Comparison of ENCODE assay signal across 17 cellular contexts in genomic region chr12:3279415-3279780, GRCh38.
A peak's percentile ranks its signal among the peaks of the same experiment; 100 is the strongest.
DNase-seq lines count a peak whose midpoint lies in the region; FAIRE-seq and TF ChIP-seq lines count a peak whose summit lies in the region.
"Had no signal": no experiment of that assay in that cellular context is flagged by ENCODE, and none has a peak within 500 bp of the region (broad histone marks: within the 10 kb centered on the region; RNA-seq: fewer than 3 reads in every experiment).

No MANE protein-coding gene starts in this region.

- H3K9ac ChIP-seq in BLaER1 (no peak overlapping the region), endodermal cell (ENCODE audit: extremely low read depth, low read length, poor library complexity, severe bottlenecking) (no peak overlapping the region), kidney (ENCODE audit: low read length in 2 of 2) (no peak overlapping the region)

- H3K27me3 ChIP-seq in BLaER1 (no peaks in the 10 kb centered on the region), endodermal cell (ENCODE audit: control insufficient read depth, insufficient read depth, low read length, poor library complexity, severe bottlenecking) (no peaks in the 10 kb centered on the region)

- H3K4me2 ChIP-seq in BLaER1, result peak overlapping the region; percentile 88

- no peaks in the 10 kb centered on the region for H3K36me3 ChIP-seq in BLaER1
- H3K36me3 ChIP-seq in endodermal cell (ENCODE audit: control insufficient read depth, insufficient read depth, low read length), result no peaks in the 10 kb centered on the region
- H3K36me3 ChIP-seq in kidney (ENCODE audit: control insufficient read depth in 1 of 2, insufficient read depth in 2 of 2, low read length in 2 of 2), result peaks cover 23 to 36% of the 10 kb centered on the region in 2 donors

- H3K9me3 Mint-ChIP-seq in endodermal cell (no peaks in the 10 kb centered on the region), neural crest cell (no peaks in the 10 kb centered on the region)
- H3K9me3 Mint-ChIP-seq: CD4-positive, CD25-positive, alpha-beta regulatory T cell; CD8-positive, alpha-beta memory T cell; H9 had no signal

- no peak for DNase-seq in endodermal cell
- no peak for DNase-seq in neural crest cell (ENCODE audit: low read depth, low spot score)
- DNase-seq in urothelium cell line (ENCODE audit: low spot score), result no peak
- no peak for DNase-seq in kidney
- no peak for DNase-seq in middle frontal gyrus (ENCODE audit: extremely low spot score, low spot score)
- DNase-seq in GM13977 (ENCODE audit: low spot score), result no peak
- DNase-seq: 8988T; CD4-positive, CD25-positive, alpha-beta regulatory T cell; CD8-positive, alpha-beta memory T cell; COR-L47; H9 had no signal

- no peaks in the 10 kb centered on the region for H3K27me3 Mint-ChIP-seq in endodermal cell (ENCODE audit: insufficient read depth)
- no peaks in the 10 kb centered on the region for H3K27me3 Mint-ChIP-seq in neural crest cell (ENCODE audit: low read depth)

- H3K4me3 ChIP-seq in BLaER1 (no peak overlapping the region), endodermal cell (ENCODE audit: low read length) (no peak overlapping the region), kidney (ENCODE audit: low read length in 2 of 2) (no peak overlapping the region)

- peaks cover 86% of the 10 kb centered on the region for H3K4me1 ChIP-seq in BLaER1
- no peaks in the 10 kb centered on the region for H3K4me1 ChIP-seq in endodermal cell (ENCODE audit: control insufficient read depth, insufficient read depth, low read length)
- H3K4me1 ChIP-seq in kidney (ENCODE audit: control insufficient read depth in 1 of 2, insufficient read depth in 1 of 2, low read depth in 1 of 2, low read length in 2 of 2), result peaks cover 0 to 5% of the 10 kb centered on the region in 2 donors

- H3K9me3 ChIP-seq in BLaER1 (no peaks in the 10 kb centered on the region), endodermal cell (ENCODE audit: control insufficient read depth, low read length) (no peaks in the 10 kb centered on the region), kidney (ENCODE audit: control insufficient read depth in 1 of 2, low read length in 2 of 2) (no peaks in the 10 kb centered on the region)

- H3K4me1 Mint-ChIP-seq in endodermal cell, result peaks cover 7% of the 10 kb centered on the region
- H3K4me1 Mint-ChIP-seq in neural crest cell, result peaks cover 4% of the 10 kb centered on the region

- TF ChIP-seq CTCF in endodermal cell (conservative IDR thresholded peaks at IDR 0.05) (no peak), neural crest cell (conservative IDR thresholded peaks at IDR 0.05) (no peak), kidney (IDR thresholded peaks at IDR 0.05; ENCODE audit: borderline replicate concordance, extremely low read depth, insufficient read depth) (no peak), GM13977 (IDR thresholded peaks at IDR 0.05; ENCODE audit: extremely low read depth, insufficient read depth, missing control alignments) (no peak)

- no peak overlapping the region for H3K4me3 Mint-ChIP-seq in endodermal cell
- no peak overlapping the region for H3K4me3 Mint-ChIP-seq in neural crest cell
- H3K4me3 Mint-ChIP-seq: CD4-positive, CD25-positive, alpha-beta regulatory T cell; CD8-positive, alpha-beta memory T cell; H9 had no signal

- in situ Hi-C loops in GM13977 (cut with MboI; ENCODE audit: low pct_unique_long_range_greater_than_20kb, low sequenced_read_pairs, unreplicated experiment), result no loop called here

- intact Hi-C loops in kidney (cut with DNase I), result loop anchor here (10.0 kb wide), 1 partner anchor 205 kb away; the partner anchor contains the start of gene TSPAN9

- WGBS in endodermal cell (ENCODE audit: insufficient coverage in 1 of 2, insufficient read length in 1 of 2), 2 experiments, result 93 to 94% methylated on average over 9 to 10 of the region's 10 CpGs

- H3K36me3 Mint-ChIP-seq in endodermal cell (ENCODE audit: low read depth) (peaks cover 32% of the 10 kb centered on the region), neural crest cell (ENCODE audit: low read depth) (no peaks in the 10 kb centered on the region)
- H3K36me3 Mint-ChIP-seq: CD4-positive, CD25-positive, alpha-beta regulatory T cell; CD8-positive, alpha-beta memory T cell had no signal

- H3K27ac Mint-ChIP-seq in endodermal cell, result peak overlapping the region; percentile 31
- H3K27ac Mint-ChIP-seq in neural crest cell (ENCODE audit: unreplicated experiment), result peak overlapping the region; percentile 85
- H3K27ac Mint-ChIP-seq: CD4-positive, CD25-positive, alpha-beta regulatory T cell; CD8-positive, alpha-beta memory T cell had no signal

- FAIRE-seq in urothelium cell line (lab: Jason Lieb, UNC), result peak; percentile 13
- FAIRE-seq in kidney (lab: Jason Lieb, UNC), result no peak
- FAIRE-seq: D721Med, G401.6, GM12891, GM18507, H1 had no signal

- H4K20me1 ChIP-seq in BLaER1, result no peaks in the 10 kb centered on the region

- H3K27ac ChIP-seq in BLaER1 (peak overlapping the region; percentile 29; the same call in 1 of the 2 replicates), endodermal cell (ENCODE audit: low read depth, low read length) (no peak overlapping the region), kidney (ENCODE audit: low read depth in 2 of 2, low read length in 2 of 2) (no peak overlapping the region)
